In genomic region chr15:44298878-44299277, GRCh38 we compare ENCODE assay signal across 14 cellular contexts. TPM values are rescaled to one million over a fixed set of nuclear protein-coding genes. Genes with fewer than 3 reads are reported as not detected.
A peak's percentile ranks its signal among the peaks of the same experiment; 100 is the strongest.
DNase-seq lines count a peak whose midpoint lies in the region; ATAC-seq and TF ChIP-seq lines count a peak whose summit lies in the region.
"Had no signal": no experiment of that assay in that cellular context is flagged by ENCODE, and none has a peak within 500 bp of the region (broad histone marks: within the 10 kb centered on the region; RNA-seq: fewer than 3 reads in every experiment).

No MANE protein-coding gene starts in this region.

- TF ChIP-seq POLR2A in breast epithelium (IDR thresholded peaks at IDR 0.05): no peak

- intact Hi-C loops in MCF 10A (cut with micrococcal nuclease): no loop called here
- intact Hi-C loops in breast epithelium (cut with DNase I; ENCODE audit: low total_unique reads): no loop called here
- intact Hi-C loops in OCI-LY7 (cut with micrococcal nuclease; ENCODE audit: unreplicated experiment): no loop called here
- intact Hi-C loops in activated naive CD4-positive, alpha-beta T cell treated with anti-CD3 and anti-CD28 coated beads for 36 hours (cut with micrococcal nuclease): no loop called here

- H3K4me3 ChIP-seq in breast epithelium (no peak overlapping the region), OCI-LY7 (ENCODE audit: low read depth, low read length, poor library complexity, severe bottlenecking) (no peak overlapping the region), fibroblast of mammary gland (ENCODE audit: control insufficient read depth, low read depth, low read length) (no peak overlapping the region)
- H3K4me3 ChIP-seq: lung, spleen had no signal

- H3K9me2 ChIP-seq in OCI-LY7 (ENCODE audit: insufficient read depth, low read length): no peaks in the 10 kb centered on the region

- H2AFZ ChIP-seq in OCI-LY7 (ENCODE audit: low read length): no peak overlapping the region

- no peak overlapping the region for H3K27ac ChIP-seq in breast epithelium
- no peak overlapping the region for H3K27ac ChIP-seq in OCI-LY7 (ENCODE audit: low read depth, low read length, poor library complexity, severe bottlenecking)
- H3K27ac ChIP-seq: spleen had no signal

- H3K27me3 ChIP-seq in breast epithelium: no peaks in the 10 kb centered on the region
- H3K27me3 ChIP-seq: spleen had no signal

- no peaks in the 10 kb centered on the region for H4K20me1 ChIP-seq in OCI-LY7 (ENCODE audit: insufficient read depth, low read length)

- no peak overlapping the region for H3K4me3 Mint-ChIP-seq in MCF 10A (ENCODE audit: unreplicated experiment)
- H3K4me3 Mint-ChIP-seq in activated naive CD4-positive, alpha-beta T cell treated with anti-CD3 and anti-CD28 coated beads for 36 hours: no peak overlapping the region
- H3K4me3 Mint-ChIP-seq: activated CD4-positive, alpha-beta T cell treated with anti-CD3 and anti-CD28 coated beads for 36 hours; activated naive CD8-positive, alpha-beta T cell treated with anti-CD3 and anti-CD28 coated beads, Interleukin-2, amount 10 ng/mL, durations not matched to agents 7 days and 5 days; CD8-positive, alpha-beta T cell; stimulated activated naive B cell treated with anti-CD40 and anti-IgM and Interleukin-4, amounts not matched to agents 10 μg/mL and 1 μg/mL and 100 μg/mL, for 72 hours had no signal

- POLR2A ChIA-PET in MCF 10A (lab: Yijun Ruan, JAX): interaction anchor here (1.2 to 6.6 kb wide), 4 partner anchors 10 to 130 kb away, joined by 3 to 87 read pairs (median 28); partner anchors contain the start of genes CTDSPL2 and GOLM2
- POLR2A ChIA-PET in OCI-LY7 (lab: Charles Lee): interaction anchor here (0.7 to 1.1 kb wide), 2 partner anchors 9 to 19 kb away, joined by 3 read pairs; no protein-coding TSS in a partner anchor

- ATAC-seq in GM19452 (IDR thresholded peaks at IDR 0.05; ENCODE audit: unreplicated experiment): no peak
- ATAC-seq: activated CD4-positive, alpha-beta T cell treated with anti-CD3 and anti-CD28 coated beads for 36 hours; CD8-positive, alpha-beta T cell; stimulated activated naive B cell treated with anti-CD40 and anti-IgM and Interleukin-4, amounts not matched to agents 10 μg/mL and 1 μg/mL and 100 μg/mL, for 72 hours had no signal

- H3K9me3 ChIP-seq in breast epithelium (no peaks in the 10 kb centered on the region), OCI-LY7 (ENCODE audit: low read length) (no peaks in the 10 kb centered on the region)
- H3K9me3 ChIP-seq: spleen had no signal

- H3K79me2 ChIP-seq in OCI-LY7 (ENCODE audit: insufficient read depth, low read depth, low read length): peaks cover 31% of the 10 kb centered on the region; the same call in 1 of the 2 replicates

- peaks cover 9% of the 10 kb centered on the region for H3K36me3 Mint-ChIP-seq in MCF 10A (ENCODE audit: insufficient read depth, unreplicated experiment)
- peaks cover 4% of the 10 kb centered on the region for H3K36me3 Mint-ChIP-seq in activated naive CD4-positive, alpha-beta T cell treated with anti-CD3 and anti-CD28 coated beads for 36 hours (ENCODE audit: low read depth)

- no peak overlapping the region for H3K4me2 ChIP-seq in OCI-LY7 (ENCODE audit: low read length)

- peak; percentile 35 for DNase-seq in MCF 10A (ENCODE audit: unreplicated experiment)
- DNase-seq in breast epithelium (ENCODE audit: low spot score in 2 of 2): no peak
- peak; percentile 18 for DNase-seq in OCI-LY7 (ENCODE audit: low spot score)
- DNase-seq in fibroblast of mammary gland (ENCODE audit: low read depth): peak; percentile 3
- DNase-seq in GDM1 (lab: John Stamatoyannopoulos, UW): no peak
- no peak for DNase-seq in activated naive CD4-positive, alpha-beta T cell treated with anti-CD3 and anti-CD28 coated beads for 36 hours
- DNase-seq in anterior cingulate cortex (lab: John Stamatoyannopoulos, UW): no peak
- DNase-seq: activated CD4-positive, alpha-beta T cell treated with anti-CD3 and anti-CD28 coated beads for 36 hours; activated naive CD8-positive, alpha-beta T cell treated with anti-CD3 and anti-CD28 coated beads, Interleukin-2, amount 10 ng/mL, durations not matched to agents 7 days and 5 days; CD8-positive, alpha-beta T cell; spleen; stimulated activated naive B cell treated with anti-CD40 and anti-IgM and Interleukin-4, amounts not matched to agents 10 μg/mL and 1 μg/mL and 100 μg/mL, for 72 hours had no signal

- no peaks in the 10 kb centered on the region for H3K27me3 Mint-ChIP-seq in MCF 10A (ENCODE audit: insufficient read depth, unreplicated experiment)
- no peaks in the 10 kb centered on the region for H3K27me3 Mint-ChIP-seq in activated naive CD4-positive, alpha-beta T cell treated with anti-CD3 and anti-CD28 coated beads for 36 hours (ENCODE audit: low read depth)
- H3K27me3 Mint-ChIP-seq: activated CD4-positive, alpha-beta T cell treated with anti-CD3 and anti-CD28 coated beads for 36 hours; activated naive CD8-positive, alpha-beta T cell treated with anti-CD3 and anti-CD28 coated beads, Interleukin-2, amount 10 ng/mL, durations not matched to agents 7 days and 5 days; stimulated activated naive B cell treated with anti-CD40 and anti-IgM and Interleukin-4, amounts not matched to agents 10 μg/mL and 1 μg/mL and 100 μg/mL, for 72 hours had no signal

- CTCF ChIA-PET in MCF 10A (lab: Yijun Ruan, JAX) (interaction anchor here (1.0 kb wide), 1 partner anchor 24 kb away, joined by 4 read pairs; no protein-coding TSS in a partner anchor), OCI-LY7 (lab: Charles Lee; ENCODE audit: unreplicated experiment) (interaction anchor here (0.7 kb wide), 1 partner anchor 19 kb away, joined by 3 read pairs; no protein-coding TSS in a partner anchor)
- CTCF ChIA-PET in activated naive CD4-positive, alpha-beta T cell treated with anti-CD3 and anti-CD28 coated beads for 36 hours (lab: Charles Lee): interaction anchor here (0.9 kb wide), 1 partner anchor 160 kb away, joined by 3 read pairs; no protein-coding TSS in a partner anchor

- H3K4me1 ChIP-seq in breast epithelium (no peaks in the 10 kb centered on the region), OCI-LY7 (ENCODE audit: insufficient read depth, low read length, poor library complexity, severe bottlenecking) (peaks cover 29% of the 10 kb centered on the region)

- BruUV-seq in MCF 10A (replicated peaks; lab: Mats Ljungman, UMichigan) (no TSS peak), OCI-LY7 (replicated peaks; lab: Mats Ljungman, UMichigan) (no TSS peak)

- H3K36me3 ChIP-seq in breast epithelium: no peaks in the 10 kb centered on the region
- H3K36me3 ChIP-seq in OCI-LY7 (ENCODE audit: insufficient read depth, low read length): peaks cover 9% of the 10 kb centered on the region

- H3K4me1 Mint-ChIP-seq in MCF 10A (ENCODE audit: insufficient read depth, unreplicated experiment): peaks cover 38% of the 10 kb centered on the region
- H3K4me1 Mint-ChIP-seq in activated naive CD4-positive, alpha-beta T cell treated with anti-CD3 and anti-CD28 coated beads for 36 hours (ENCODE audit: low read depth): peaks cover 36% of the 10 kb centered on the region

- no peak overlapping the region for H3K27ac Mint-ChIP-seq in MCF 10A (ENCODE audit: low read depth, unreplicated experiment)
- no peak overlapping the region for H3K27ac Mint-ChIP-seq in activated naive CD4-positive, alpha-beta T cell treated with anti-CD3 and anti-CD28 coated beads for 36 hours
- H3K27ac Mint-ChIP-seq: activated CD4-positive, alpha-beta T cell treated with anti-CD3 and anti-CD28 coated beads for 36 hours; activated naive CD8-positive, alpha-beta T cell treated with anti-CD3 and anti-CD28 coated beads, Interleukin-2, amount 10 ng/mL, durations not matched to agents 7 days and 5 days; CD8-positive, alpha-beta T cell; stimulated activated naive B cell treated with anti-CD40 and anti-IgM and Interleukin-4, amounts not matched to agents 10 μg/mL and 1 μg/mL and 100 μg/mL, for 72 hours had no signal

- peak; percentile 9 for TF ChIP-seq CTCF in MCF 10A (IDR thresholded peaks at IDR 0.05; ENCODE audit: unreplicated experiment)
- no peak for TF ChIP-seq CTCF in breast epithelium (IDR thresholded peaks at IDR 0.05)
- TF ChIP-seq CTCF in OCI-LY7 (conservative IDR thresholded peaks at IDR 0.05; ENCODE audit: low read length): peak; percentile 60
- TF ChIP-seq CTCF in fibroblast of mammary gland (conservative IDR thresholded peaks at IDR 0.05; ENCODE audit: control insufficient read depth, insufficient read depth, low read depth, low read length): peak; percentile 53

- H3K9me3 Mint-ChIP-seq in MCF 10A (ENCODE audit: unreplicated experiment): no peaks in the 10 kb centered on the region
- no peaks in the 10 kb centered on the region for H3K9me3 Mint-ChIP-seq in activated naive CD4-positive, alpha-beta T cell treated with anti-CD3 and anti-CD28 coated beads for 36 hours
- H3K9me3 Mint-ChIP-seq: activated naive CD8-positive, alpha-beta T cell treated with anti-CD3 and anti-CD28 coated beads, Interleukin-2, amount 10 ng/mL, durations not matched to agents 7 days and 5 days; CD8-positive, alpha-beta T cell; stimulated activated naive B cell treated with anti-CD40 and anti-IgM and Interleukin-4, amounts not matched to agents 10 μg/mL and 1 μg/mL and 100 μg/mL, for 72 hours had no signal

RNA-seq across cellular contexts. Expression of gene GOLM2, which starts 10.4 kb away (rescaled TPM):
- total RNA-seq in MCF 10A (2022) (46.7 and 64.7 TPM in 2 replicates), breast epithelium (100 to 1,000 TPM in 1 of 3 donors, 10 to 100 TPM in 2; 81.8 to 129 (median 96.0) TPM), OCI-LY7 (2022) (56.5 and 59.0 TPM in 2 replicates)
- total RNA-seq in OCI-LY7 (2014; rRNA removed; shearing (Covaris generic)): 38.7 and 46.9 TPM in 2 replicates
- total RNA-seq in activated naive CD4-positive, alpha-beta T cell treated with anti-CD3 and anti-CD28 coated beads for 36 hours: 10 to 100 TPM; 15.6 to 18.0 TPM

Comparison
In these comparisons a context has a peak if more than half of its experiments do, and no peak if none do; other contexts are left out.
1. DNase-seq: peak in MCF 10A (single experiment), OCI-LY7 (single experiment) and fibroblast of mammary gland (single experiment); none in breast epithelium (0 of 2), GDM1 (single experiment), activated naive CD4-positive, alpha-beta T cell treated with anti-CD3 and anti-CD28 coated beads for 36 hours (single experiment) and anterior cingulate cortex (0 of 58).
2. CTCF ChIP-seq: peak in MCF 10A (single experiment), OCI-LY7 (single experiment) and fibroblast of mammary gland (single experiment); none in breast epithelium (0 of 3).